ENCODE assay signal across 30 cellular contexts in the genomic region with DNA sequence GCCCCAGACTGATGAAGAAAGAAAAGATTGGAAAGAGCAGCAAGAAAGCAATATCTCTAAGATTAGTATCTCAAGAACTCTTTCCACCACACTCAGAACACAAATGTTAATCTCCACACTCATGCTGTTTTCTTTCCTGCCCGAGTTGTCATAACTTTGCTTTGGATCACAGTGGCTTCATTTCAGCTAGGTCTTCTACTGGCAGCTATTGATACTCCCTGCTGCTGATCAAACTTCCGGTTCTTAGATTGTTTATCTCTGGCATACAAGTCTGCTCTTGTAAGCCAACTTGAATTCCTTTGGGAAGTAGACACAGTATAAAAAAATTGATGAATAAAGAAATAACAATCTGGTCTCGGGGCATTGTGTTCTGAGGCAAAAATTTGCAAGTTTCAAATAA.
"Had no signal": no experiment of that assay in that cellular context is flagged by ENCODE, and none has a peak within 500 bp of the region (broad histone marks: within the 10 kb centered on the region; RNA-seq: fewer than 3 reads in every experiment).

No MANE protein-coding gene starts in this region.

- H3K27me3 ChIP-seq: ascending aorta, breast epithelium, esophagus muscularis mucosa, foreskin keratinocyte, gastrocnemius medialis, heart left ventricle had no signal

- H3K4me1 ChIP-seq: ascending aorta, breast epithelium, esophagus muscularis mucosa, foreskin keratinocyte, gastrocnemius medialis, heart left ventricle had no signal

- FAIRE-seq: colon had no signal

- DNase-seq: activated B cell treated with CpG ODN at 0.5 μM for 24 hours; activated CD4-positive, alpha-beta memory T cell treated with anti-CD3 and anti-CD28 coated beads for 36 hours; activated CD4-positive, alpha-beta T cell treated with anti-CD3 and anti-CD28 coated beads for 48 hours; activated CD8-positive, alpha-beta memory T cell treated with anti-CD3 and anti-CD28 coated beads, Interleukin-2, amount 50 U/mL, for 48 hours; activated CD8-positive, alpha-beta T cell treated with anti-CD3 and anti-CD28 coated beads, Interleukin-2, amount 10 ng/mL, durations not matched to agents 7 days and 5 days; activated gamma-delta T cell; activated naive CD4-positive, alpha-beta T cell; activated naive CD4-positive, alpha-beta T cell treated with anti-CD3 and anti-CD28 coated beads, Interleukin-2, amount 10 ng/mL, durations not matched to agents 7 days and 5 days; activated naive CD8-positive, alpha-beta T cell treated with anti-CD3 and anti-CD28 coated beads, Interleukin-2, amount 10 ng/mL, durations not matched to agents 7 days and 5 days; activated T-cell treated with anti-CD3 and anti-CD28 coated beads for 4 hours; activated T-cell treated with anti-CD3 and anti-CD28 coated beads, Interleukin-2, amount 50 U/mL, for 24 hours; activated T-cell treated with anti-CD3 and anti-CD28 coated beads, Interleukin-2, amount 50 U/mL, for 72 hours; cortex of kidney; dermis blood vessel endothelial cell; effector CD4-positive, alpha-beta T cell; effector memory CD8-positive, alpha-beta T cell; erythroblast; gastrocnemius medialis; glutamatergic neuron; heart left ventricle; T-helper 17 cell; T1000; WERI-Rb-1 had no signal

- H3K36me3 ChIP-seq: ascending aorta, breast epithelium, esophagus muscularis mucosa, gastrocnemius medialis, heart left ventricle, WERI-Rb-1 had no signal

- ATAC-seq: activated CD4-positive, CD25-positive, alpha-beta regulatory T cell treated with anti-CD3 and anti-CD28 coated beads, Interleukin-2, amount 50 U/mL, for 24 hours; activated CD8-positive, alpha-beta T cell treated with anti-CD3 and anti-CD28 coated beads, Interleukin-2, amount 10 ng/mL, durations not matched to agents 7 days and 5 days; activated naive CD4-positive, alpha-beta T cell treated with anti-CD3 and anti-CD28 coated beads, Interleukin-2, amount 50 U/mL, for 72 hours; activated T-cell treated with anti-CD3 and anti-CD28 coated beads, Interleukin-2, amount 50 U/mL, for 72 hours; effector memory CD8-positive, alpha-beta T cell; foreskin keratinocyte; gastrocnemius medialis; heart left ventricle; T-helper 17 cell had no signal

- H3K27ac ChIP-seq: ascending aorta, breast epithelium, esophagus muscularis mucosa, foreskin keratinocyte, gastrocnemius medialis, heart left ventricle, WERI-Rb-1 had no signal

- H3K4me3 ChIP-seq: ascending aorta, breast epithelium, esophagus muscularis mucosa, gastrocnemius medialis, heart left ventricle had no signal
